Comparison of ENCODE assay signal across 8 cellular contexts in genomic region chr13:99605417-99606321, GRCh38. TPM values are rescaled to one million over a fixed set of nuclear protein-coding genes. Genes with fewer than 3 reads are reported as not detected.
A peak's percentile ranks its signal among the peaks of the same experiment; 100 is the strongest.
DNase-seq lines count a peak whose midpoint lies in the region; ATAC-seq and TF ChIP-seq lines count a peak whose summit lies in the region.

No MANE protein-coding gene starts in this region.

- TF ChIP-seq CTCF in lung (IDR thresholded peaks at IDR 0.05; ENCODE audit: control extremely low read depth, extremely low read depth), result no peak

- H3K4me1 ChIP-seq in duodenal mucosa (ENCODE audit: control insufficient read depth in 1 of 2, insufficient read depth in 2 of 2, low read length in 2 of 2), result peaks cover 8 to 10% of the 10 kb centered on the region in 2 donors
- peaks cover 0 to 2% of the 10 kb centered on the region in 2 donors for H3K4me1 ChIP-seq in lung (ENCODE audit: control insufficient read depth in 2 of 2, insufficient read depth in 2 of 2, low read length in 2 of 2)

- peak overlapping the region; percentile 8 to 60 for H3K9ac ChIP-seq in duodenal mucosa (ENCODE audit: low read depth in 1 of 2, low read length in 2 of 2)

- H3K4me3 ChIP-seq in duodenal mucosa (ENCODE audit: low read depth in 1 of 2, low read length in 2 of 2) (peak overlapping the region; percentile 66 to 84), lung (no peak overlapping the region)

- WGBS in lung, 2 donors, result 24 to 28% methylated on average over 18 of the region's 18 CpGs

- no peaks in the 10 kb centered on the region for H3K36me3 ChIP-seq in duodenal mucosa (ENCODE audit: control insufficient read depth in 1 of 2, insufficient read depth in 2 of 2, low read length in 2 of 2)
- H3K36me3 ChIP-seq in lung (ENCODE audit: control insufficient read depth in 2 of 2, insufficient read depth in 2 of 2, low read length in 2 of 2), result no peaks in the 10 kb centered on the region

- H3K27me3 ChIP-seq in duodenal mucosa (ENCODE audit: control insufficient read depth in 1 of 2, insufficient read depth in 2 of 2, low read length in 2 of 2), result no peaks in the 10 kb centered on the region
- no peaks in the 10 kb centered on the region for H3K27me3 ChIP-seq in lung (ENCODE audit: control insufficient read depth, insufficient read depth)

- DNase-seq in NCI-H2196 (lab: John Stamatoyannopoulos, UW; ENCODE audit: unreplicated experiment), result peak; percentile 3
- no peak for DNase-seq in NCI-H2196 treated with DMSO at 0.1 percent for 48 hours (lab: John Stamatoyannopoulos, UW; ENCODE audit: unreplicated experiment)
- DNase-seq in NCI-H1417 treated with DMSO at 0.1 percent for 48 hours (lab: John Stamatoyannopoulos, UW), result peak; percentile 81
- peak; percentile 52 for DNase-seq in activated CD4-positive, CD25-positive, alpha-beta regulatory T cell treated with anti-CD3 and anti-CD28 coated beads, Interleukin-2, amount 50 U/mL, for 72 hours
- peak; percentile 32 for DNase-seq in lung (ENCODE audit: low spot score)
- peak; percentile 17 for DNase-seq in stimulated activated CD8-positive, alpha-beta memory T cell treated with anti-CD3 and anti-CD28 coated beads, Interleukin-4, amount 100 ng/mL, for 24 hours (ENCODE audit: low read depth)

- H3K9me3 ChIP-seq in duodenal mucosa (ENCODE audit: control insufficient read depth in 1 of 2, low read length in 2 of 2) (no peaks in the 10 kb centered on the region), lung (ENCODE audit: control insufficient read depth in 2 of 2, insufficient read depth in 1 of 2, low read length in 1 of 2) (no peaks in the 10 kb centered on the region)

- H3K27ac ChIP-seq in duodenal mucosa (ENCODE audit: low read depth, low read length) (peak overlapping the region; percentile 87), lung (ENCODE audit: low read depth in 1 of 2, low read length in 1 of 2) (peak overlapping the region; percentile 34 to 56)

- ATAC-seq in HG02763 (IDR thresholded peaks at IDR 0.05; ENCODE audit: unreplicated experiment), result peak; percentile 66
- peak; percentile 24 for ATAC-seq in lung (ENCODE audit: insufficient read depth, low FRiP score)

RNA-seq across cellular contexts. Expression of gene CLYBL, which starts 0.8 kb away (rescaled TPM):
- total RNA-seq in lung, result 1 to 10 TPM; 4.4 to 7.5 TPM
- 1 to 10 TPM; 3.5 to 4.5 TPM for polyA plus RNA-seq in lung
